ENCODE assay signal across 8 cellular contexts in genomic region chr19:16571283-16571682, GRCh38. TPM values are rescaled to one million over a fixed set of nuclear protein-coding genes. Genes with fewer than 3 reads are reported as not detected.
DNase-seq lines count a peak whose midpoint lies in the region; ATAC-seq and TF ChIP-seq lines count a peak whose summit lies in the region.

No MANE protein-coding gene starts in this region.

- POLR2A ChIA-PET in RWPE1 (lab: Yijun Ruan, JAX; ENCODE audit: low non-redundant PET), result no interaction called here

- H3K9ac ChIP-seq in parathyroid adenoma, result no peak overlapping the region

- peak overlapping the region; percentile 92 for H3K4me3 ChIP-seq in left ventricle myocardium inferior
- peak overlapping the region; percentile 80 to 98 for H3K4me3 ChIP-seq in esophagus (ENCODE audit: low read depth in 1 of 2, low read length in 2 of 2)
- peak overlapping the region; percentile 61 for H3K4me3 ChIP-seq in parathyroid adenoma (ENCODE audit: low read depth, low read length)

- CTCF ChIA-PET in RWPE1 (lab: Yijun Ruan, JAX), result no interaction called here

- ATAC-seq in Right ventricle myocardium superior (ENCODE audit: poor library complexity) (no peak), HG03469 (IDR thresholded peaks at IDR 0.05; ENCODE audit: unreplicated experiment) (no peak), HG03439 (IDR thresholded peaks at IDR 0.05; ENCODE audit: unreplicated experiment) (no peak)

- peak overlapping the region; percentile 93 for H2AFZ ChIP-seq in parathyroid adenoma

- H3K36me3 ChIP-seq in left ventricle myocardium inferior (peaks cover 40% of the 10 kb centered on the region), esophagus (ENCODE audit: control insufficient read depth in 2 of 2, insufficient read depth in 2 of 2, low read length in 1 of 2) (peaks cover 2 to 29% of the 10 kb centered on the region in 2 donors), parathyroid adenoma (ENCODE audit: control insufficient read depth, insufficient read depth, low read length) (no peaks in the 10 kb centered on the region)

- no peaks in the 10 kb centered on the region for H3K27me3 ChIP-seq in left ventricle myocardium inferior (ENCODE audit: low read depth)
- no peaks in the 10 kb centered on the region for H3K27me3 ChIP-seq in esophagus (ENCODE audit: control insufficient read depth in 1 of 2, insufficient read depth in 2 of 2, low read length in 2 of 2)
- H3K27me3 ChIP-seq in parathyroid adenoma (ENCODE audit: control insufficient read depth, insufficient read depth, low read length), result no peaks in the 10 kb centered on the region

- WGBS in esophagus, 2 donors, result 13 to 18% methylated on average over 6 of the region's 6 CpGs

- H3K9me3 ChIP-seq in left ventricle myocardium inferior (replicated peaks), result no peaks in the 10 kb centered on the region
- no peaks in the 10 kb centered on the region for H3K9me3 ChIP-seq in esophagus (ENCODE audit: control insufficient read depth in 2 of 2, insufficient read depth in 1 of 2, low read depth in 1 of 2, low read length in 1 of 2)
- H3K9me3 ChIP-seq in parathyroid adenoma (ENCODE audit: control insufficient read depth, low read length), result no peaks in the 10 kb centered on the region

- intact Hi-C loops in left ventricle myocardium inferior (cut with micrococcal nuclease), result no loop called here
- intact Hi-C loops in Right ventricle myocardium superior (cut with DNase I), result loop anchor here (10.0 kb wide), 1 partner anchor 54 kb away; the partner anchor contains the start of gene MED26

- no peak for TF ChIP-seq CTCF in left ventricle myocardium inferior (IDR thresholded peaks at IDR 0.05; ENCODE audit: borderline replicate concordance)
- no peak for TF ChIP-seq CTCF in RWPE1 (conservative IDR thresholded peaks at IDR 0.05; ENCODE audit: low read depth)
- no peak for TF ChIP-seq CTCF in parathyroid adenoma (IDR thresholded peaks at IDR 0.05)

- DNase-seq in left ventricle myocardium inferior (no peak), Right ventricle myocardium superior (no peak), RWPE1 (ENCODE audit: low spot score) (peak; percentile 41), NCI-H1930 (lab: John Stamatoyannopoulos, UW) (no peak)

- H3K4me1 ChIP-seq in left ventricle myocardium inferior, result peaks cover 47% of the 10 kb centered on the region
- H3K4me1 ChIP-seq in esophagus (ENCODE audit: control insufficient read depth in 2 of 2, insufficient read depth in 2 of 2, low read length in 1 of 2), result peaks cover 0 to 9% of the 10 kb centered on the region in 2 donors
- H3K4me1 ChIP-seq in parathyroid adenoma, result peaks cover 17% of the 10 kb centered on the region

- peak overlapping the region; percentile 80 for H3K4me2 ChIP-seq in parathyroid adenoma (ENCODE audit: low read length)

- H3K79me2 ChIP-seq in parathyroid adenoma, result peaks cover 42% of the 10 kb centered on the region

- peak overlapping the region; percentile 93 for H3K27ac ChIP-seq in left ventricle myocardium inferior (replicated peaks)
- H3K27ac ChIP-seq in RWPE1, result peak overlapping the region; percentile 87
- H3K27ac ChIP-seq in esophagus (ENCODE audit: low read depth in 2 of 2, low read length in 1 of 2), result peak overlapping the region; percentile 84 to 85
- no peak overlapping the region for H3K27ac ChIP-seq in parathyroid adenoma

RNA-seq across cellular contexts. Expression of gene SLC35E1, which starts 0.9 kb away (rescaled TPM):
- total RNA-seq in left ventricle myocardium inferior (26.8 TPM), Right ventricle myocardium superior (20.8 TPM)
- 10 to 100 TPM; 15.5 to 20.6 TPM for polyA plus RNA-seq in esophagus

RNA-seq across cellular contexts. Expression of gene CHERP, which starts 29.0 kb away (rescaled TPM):
- total RNA-seq in left ventricle myocardium inferior (19.3 TPM), Right ventricle myocardium superior (19.7 TPM)
- 10 to 100 TPM; 15.2 to 20.1 TPM for polyA plus RNA-seq in esophagus

RNA-seq across cellular contexts. Expression of gene MED26, which starts 56.7 kb away (rescaled TPM):
- total RNA-seq in left ventricle myocardium inferior (4.0 TPM), Right ventricle myocardium superior (3.9 TPM)
- 1 to 10 TPM; 5.0 to 5.5 TPM for polyA plus RNA-seq in esophagus
